ENCODE assay signal across 1 cellular context in the genomic region with DNA sequence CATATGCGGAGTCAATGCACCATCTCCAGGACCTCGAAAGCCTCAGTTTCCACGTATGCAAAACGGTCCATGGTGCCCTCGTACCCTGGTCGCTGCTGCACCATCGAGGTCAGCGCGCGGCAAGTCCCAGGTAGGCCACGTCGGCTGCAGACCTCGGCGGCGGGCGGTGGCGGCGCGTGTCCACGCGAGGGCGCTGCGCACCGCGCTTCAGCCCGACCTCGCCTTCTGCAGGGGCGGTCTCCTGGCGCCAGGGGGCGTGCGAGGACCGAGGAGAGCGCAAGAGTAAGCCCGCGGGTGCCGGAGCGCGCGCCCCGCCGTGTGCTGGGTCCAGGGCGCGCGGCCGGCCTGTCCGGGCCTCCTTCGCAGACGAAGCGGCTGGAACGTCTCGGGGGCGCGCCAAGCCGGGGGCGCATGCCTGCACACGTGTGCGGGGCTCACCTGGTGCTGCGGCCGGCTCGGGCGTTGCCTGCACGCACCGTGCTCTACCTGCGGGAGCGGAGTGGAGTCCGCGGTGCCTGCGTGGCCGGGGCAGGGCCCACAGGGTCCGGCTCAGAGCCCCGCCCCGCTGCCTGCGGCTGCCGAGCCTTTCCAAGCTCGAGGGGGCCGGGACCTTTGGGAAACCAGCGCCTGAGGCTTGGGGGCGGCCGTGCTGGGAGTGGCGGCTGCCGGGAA.
A peak's percentile ranks its signal among the peaks of the same experiment; 100 is the strongest.
TF ChIP-seq lines count a peak whose summit lies in the region.

No MANE protein-coding gene starts in this region.

TF ChIP-seq in HepG2, 621 proteins besides CTCF, POLR2A, EP300 and RAD21 (continued from another document and continues in another):
- TF ChIP-seq SNAPC2 (CRISPR knock-in tag; IDR thresholded peaks at IDR 0.05) (peak; percentile 78; the same call in 1 of the 2 replicates), SP140L (CRISPR knock-in tag; IDR thresholded peaks at IDR 0.05; ENCODE audit: borderline replicate concordance) (no peak), TGIF2 (CRISPR knock-in tag; IDR thresholded peaks at IDR 0.05) (no peak), HCFC1 (IDR thresholded peaks at IDR 0.05; ENCODE audit: low read depth, low read length) (no peak), MED8 (CRISPR knock-in tag; IDR thresholded peaks at IDR 0.05; ENCODE audit: insufficient replicate concordance) (no peak), PHF8 (CRISPR knock-in tag; IDR thresholded peaks at IDR 0.05) (peak; percentile 50; the same call in 1 of the 2 replicates), PPARG (CRISPR knock-in tag; conservative IDR thresholded peaks at IDR 0.05) (no peak), MYPOP (CRISPR knock-in tag; IDR thresholded peaks at IDR 0.05) (no peak), TRIM22 (IDR thresholded peaks at IDR 0.05) (no peak), HOXA5 (CRISPR knock-in tag; IDR thresholded peaks at IDR 0.05) (peak; percentile 64), ZNF207 (IDR thresholded peaks at IDR 0.05; ENCODE audit: borderline replicate concordance) (no peak), ZNF839 (CRISPR knock-in tag; IDR thresholded peaks at IDR 0.05; ENCODE audit: borderline replicate concordance) (no peak), ZNF713 (CRISPR knock-in tag; IDR thresholded peaks at IDR 0.05) (no peak), SRSF9 (IDR thresholded peaks at IDR 0.05; ENCODE audit: borderline replicate concordance, insufficient read depth, low read depth, low read length, poor library complexity, severe bottlenecking) (no peak), MEIS2 (CRISPR knock-in tag; IDR thresholded peaks at IDR 0.05) (peak; percentile 92), RARG (CRISPR knock-in tag; IDR thresholded peaks at IDR 0.05; ENCODE audit: low read depth) (no peak), ZNF260 (CRISPR knock-in tag; IDR thresholded peaks at IDR 0.05; ENCODE audit: borderline replicate concordance, low read depth) (no peak), ZNF180 (CRISPR knock-in tag; IDR thresholded peaks at IDR 0.05; ENCODE audit: borderline replicate concordance, low read depth) (no peak), PRDM15 (CRISPR knock-in tag; IDR thresholded peaks at IDR 0.05) (no peak; the same call in 1 of the 2 replicates), ZBTB21 (CRISPR knock-in tag; IDR thresholded peaks at IDR 0.05) (no peak), ZNF83 (CRISPR knock-in tag; IDR thresholded peaks at IDR 0.05; ENCODE audit: borderline replicate concordance) (no peak), HNRNPK (IDR thresholded peaks at IDR 0.05; ENCODE audit: low read depth, low read length, poor library complexity, severe bottlenecking) (peak; percentile 33), ETV5 (CRISPR knock-in tag; IDR thresholded peaks at IDR 0.05; ENCODE audit: borderline replicate concordance) (no peak), ZNF34 (CRISPR knock-in tag; IDR thresholded peaks at IDR 0.05; ENCODE audit: borderline replicate concordance) (no peak), ZNF282 (IDR thresholded peaks at IDR 0.05; ENCODE audit: partially characterized antibody) (no peak), ZNF143 (CRISPR knock-in tag; IDR thresholded peaks at IDR 0.05) (peak; percentile 42; the same call in 1 of the 2 replicates), ZHX1 (CRISPR knock-in tag; IDR thresholded peaks at IDR 0.05; ENCODE audit: low read depth) (peak; percentile 86), ZBTB38 (CRISPR knock-in tag; IDR thresholded peaks at IDR 0.05) (peak; percentile 93), TBX2 (CRISPR knock-in tag; IDR thresholded peaks at IDR 0.05; ENCODE audit: borderline replicate concordance) (peak; percentile 37; the same call in 1 of the 2 replicates), ZNF589 (CRISPR knock-in tag; conservative IDR thresholded peaks at IDR 0.05) (peak; percentile 81; the same call in 1 of the 2 replicates), ZNF136 (CRISPR knock-in tag; IDR thresholded peaks at IDR 0.05; ENCODE audit: low read depth) (no peak), KLF15 (CRISPR knock-in tag; IDR thresholded peaks at IDR 0.05; ENCODE audit: borderline replicate concordance) (no peak), ZNF160 (CRISPR knock-in tag; IDR thresholded peaks at IDR 0.05) (peak; percentile 40; the same call in 1 of the 2 replicates), SP5 (CRISPR knock-in tag; IDR thresholded peaks at IDR 0.05; ENCODE audit: borderline replicate concordance, low read depth) (no peak), ZSCAN21 (CRISPR knock-in tag; IDR thresholded peaks at IDR 0.05; ENCODE audit: borderline replicate concordance) (peak; percentile 56), YEATS2 (CRISPR knock-in tag; IDR thresholded peaks at IDR 0.05; ENCODE audit: borderline replicate concordance) (no peak), BRD4 (CRISPR knock-in tag; IDR thresholded peaks at IDR 0.05) (peak; percentile 67; the same call in 1 of the 2 replicates), ZNF691 (CRISPR knock-in tag; IDR thresholded peaks at IDR 0.05; ENCODE audit: borderline replicate concordance, low read depth) (peak; percentile 74; the same call in 1 of the 2 replicates), AGO1 (IDR thresholded peaks at IDR 0.05; ENCODE audit: low read depth, low read length, poor library complexity, severe bottlenecking) (peak; percentile 73), FLYWCH1 (CRISPR knock-in tag; IDR thresholded peaks at IDR 0.05) (no peak)
- TF ChIP-seq, protein P1, sequence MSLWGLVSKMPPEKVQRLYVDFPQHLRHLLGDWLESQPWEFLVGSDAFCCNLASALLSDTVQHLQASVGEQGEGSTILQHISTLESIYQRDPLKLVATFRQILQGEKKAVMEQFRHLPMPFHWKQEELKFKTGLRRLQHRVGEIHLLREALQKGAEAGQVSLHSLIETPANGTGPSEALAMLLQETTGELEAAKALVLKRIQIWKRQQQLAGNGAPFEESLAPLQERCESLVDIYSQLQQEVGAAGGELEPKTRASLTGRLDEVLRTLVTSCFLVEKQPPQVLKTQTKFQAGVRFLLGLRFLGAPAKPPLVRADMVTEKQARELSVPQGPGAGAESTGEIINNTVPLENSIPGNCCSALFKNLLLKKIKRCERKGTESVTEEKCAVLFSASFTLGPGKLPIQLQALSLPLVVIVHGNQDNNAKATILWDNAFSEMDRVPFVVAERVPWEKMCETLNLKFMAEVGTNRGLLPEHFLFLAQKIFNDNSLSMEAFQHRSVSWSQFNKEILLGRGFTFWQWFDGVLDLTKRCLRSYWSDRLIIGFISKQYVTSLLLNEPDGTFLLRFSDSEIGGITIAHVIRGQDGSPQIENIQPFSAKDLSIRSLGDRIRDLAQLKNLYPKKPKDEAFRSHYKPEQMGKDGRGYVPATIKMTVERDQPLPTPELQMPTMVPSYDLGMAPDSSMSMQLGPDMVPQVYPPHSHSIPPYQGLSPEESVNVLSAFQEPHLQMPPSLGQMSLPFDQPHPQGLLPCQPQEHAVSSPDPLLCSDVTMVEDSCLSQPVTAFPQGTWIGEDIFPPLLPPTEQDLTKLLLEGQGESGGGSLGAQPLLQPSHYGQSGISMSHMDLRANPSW (CRISPR knock-in tag; IDR thresholded peaks at IDR 0.05; ENCODE audit: borderline replicate concordance) = no peak
- TF ChIP-seq, protein P2, sequence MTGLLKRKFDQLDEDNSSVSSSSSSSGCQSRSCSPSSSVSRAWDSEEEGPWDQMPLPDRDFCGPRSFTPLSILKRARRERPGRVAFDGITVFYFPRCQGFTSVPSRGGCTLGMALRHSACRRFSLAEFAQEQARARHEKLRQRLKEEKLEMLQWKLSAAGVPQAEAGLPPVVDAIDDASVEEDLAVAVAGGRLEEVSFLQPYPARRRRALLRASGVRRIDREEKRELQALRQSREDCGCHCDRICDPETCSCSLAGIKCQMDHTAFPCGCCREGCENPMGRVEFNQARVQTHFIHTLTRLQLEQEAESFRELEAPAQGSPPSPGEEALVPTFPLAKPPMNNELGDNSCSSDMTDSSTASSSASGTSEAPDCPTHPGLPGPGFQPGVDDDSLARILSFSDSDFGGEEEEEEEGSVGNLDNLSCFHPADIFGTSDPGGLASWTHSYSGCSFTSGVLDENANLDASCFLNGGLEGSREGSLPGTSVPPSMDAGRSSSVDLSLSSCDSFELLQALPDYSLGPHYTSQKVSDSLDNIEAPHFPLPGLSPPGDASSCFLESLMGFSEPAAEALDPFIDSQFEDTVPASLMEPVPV (CRISPR knock-in tag; IDR thresholded peaks at IDR 0.05) = peak; percentile 59; the same call in 1 of the 2 replicates
- TF ChIP-seq, protein P3, sequence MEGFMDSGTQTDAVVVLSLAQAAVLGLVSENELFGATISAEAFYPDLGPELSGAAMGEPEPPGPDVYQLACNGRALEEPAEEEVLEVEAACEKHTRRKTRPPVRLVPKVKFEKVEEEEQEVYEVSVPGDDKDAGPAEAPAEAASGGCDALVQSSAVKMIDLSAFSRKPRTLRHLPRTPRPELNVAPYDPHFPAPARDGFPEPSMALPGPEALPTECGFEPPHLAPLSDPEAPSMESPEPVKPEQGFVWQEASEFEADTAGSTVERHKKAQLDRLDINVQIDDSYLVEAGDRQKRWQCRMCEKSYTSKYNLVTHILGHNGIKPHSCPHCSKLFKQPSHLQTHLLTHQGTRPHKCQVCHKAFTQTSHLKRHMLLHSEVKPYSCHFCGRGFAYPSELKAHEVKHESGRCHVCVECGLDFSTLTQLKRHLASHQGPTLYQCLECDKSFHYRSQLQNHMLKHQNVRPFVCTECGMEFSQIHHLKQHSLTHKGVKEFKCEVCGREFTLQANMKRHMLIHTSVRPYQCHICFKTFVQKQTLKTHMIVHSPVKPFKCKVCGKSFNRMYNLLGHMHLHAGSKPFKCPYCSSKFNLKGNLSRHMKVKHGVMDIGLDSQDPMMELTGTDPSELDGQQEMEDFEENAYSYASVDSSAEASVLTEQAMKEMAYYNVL (CRISPR knock-in tag; IDR thresholded peaks at IDR 0.05; ENCODE audit: borderline replicate concordance) = peak; percentile 65; the same call in 1 of the 2 replicates
